1 cellular context compared by ENCODE assay signal in genomic region chr11:121321614-121322243, GRCh38.
TF ChIP-seq lines count a peak whose summit lies in the region.

No MANE protein-coding gene starts in this region.

TF ChIP-seq in GM12878, 131 proteins besides CTCF, POLR2A, EP300 and RAD21 (continued from another document):
- TF ChIP-seq, protein P1, sequence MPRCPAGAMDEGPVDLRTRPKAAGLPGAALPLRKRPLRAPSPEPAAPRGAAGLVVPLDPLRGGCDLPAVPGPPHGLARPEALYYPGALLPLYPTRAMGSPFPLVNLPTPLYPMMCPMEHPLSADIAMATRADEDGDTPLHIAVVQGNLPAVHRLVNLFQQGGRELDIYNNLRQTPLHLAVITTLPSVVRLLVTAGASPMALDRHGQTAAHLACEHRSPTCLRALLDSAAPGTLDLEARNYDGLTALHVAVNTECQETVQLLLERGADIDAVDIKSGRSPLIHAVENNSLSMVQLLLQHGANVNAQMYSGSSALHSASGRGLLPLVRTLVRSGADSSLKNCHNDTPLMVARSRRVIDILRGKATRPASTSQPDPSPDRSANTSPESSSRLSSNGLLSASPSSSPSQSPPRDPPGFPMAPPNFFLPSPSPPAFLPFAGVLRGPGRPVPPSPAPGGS (IDR thresholded peaks at IDR 0.05; ENCODE audit: borderline replicate concordance, insufficient read depth, low read depth, low read length, poor library complexity, severe bottlenecking), result no peak
- TF ChIP-seq RCOR1 (conservative IDR thresholded peaks at IDR 0.05; ENCODE audit: low read depth, low read length) (0 out of 2 replicates have a peak, but pooled peaks have one; percentile 44), RELA (IDR thresholded peaks at IDR 0.05; ENCODE audit: borderline replicate concordance, partially characterized antibody) (peak; percentile 48), RUNX3 (IDR thresholded peaks at IDR 0.05; ENCODE audit: low read length) (peak; percentile 46; the same call in 1 of the 2 replicates), YY1 (IDR thresholded peaks at IDR 0.05; ENCODE audit: low read depth, low read length) (peak; percentile 61; the same call in 1 of the 2 replicates), SREBF2 (IDR thresholded peaks at IDR 0.05; ENCODE audit: low read length) (no peak), POU2F2 (IDR thresholded peaks at IDR 0.05; ENCODE audit: borderline replicate concordance, low read depth, low read length) (peak; percentile 47; the same call in 1 of the 3 replicates), HDGF (IDR thresholded peaks at IDR 0.05) (peak; percentile 68; the same call in 1 of the 2 replicates), ATF7 (IDR thresholded peaks at IDR 0.05; ENCODE audit: low read depth) (peak; percentile 47; the same call in 1 of the 2 replicates), PKNOX1 (IDR thresholded peaks at IDR 0.05) (peak; percentile 26; the same call in 1 of the 2 replicates)
